1 cellular context compared by ENCODE assay signal in genomic region chr5:1525624-1525985, GRCh38.
TF ChIP-seq lines count a peak whose summit lies in the region.

No MANE protein-coding gene starts in this region.

TF ChIP-seq in IMR-90, 13 proteins besides CTCF, POLR2A, EP300 and RAD21 (continued from another document):
- no peak for TF ChIP-seq USF2 (IDR thresholded peaks at IDR 0.05; ENCODE audit: low read depth, low read length)
- TF ChIP-seq MAFK (IDR thresholded peaks at IDR 0.05; ENCODE audit: low read depth, low read length), result no peak
- TF ChIP-seq ELK1 (IDR thresholded peaks at IDR 0.05; ENCODE audit: borderline replicate concordance, low read depth, low read length), result no peak
- no peak for TF ChIP-seq NFE2L2 (IDR thresholded peaks at IDR 0.05; ENCODE audit: low read depth, low read length)
- no peak for TF ChIP-seq MAZ (IDR thresholded peaks at IDR 0.05; ENCODE audit: borderline replicate concordance, low read depth, low read length)
- no peak for TF ChIP-seq FOS (IDR thresholded peaks at IDR 0.05; ENCODE audit: low read depth, low read length)
